Comparison of ENCODE assay signal across 24 cellular contexts in the genomic region with DNA sequence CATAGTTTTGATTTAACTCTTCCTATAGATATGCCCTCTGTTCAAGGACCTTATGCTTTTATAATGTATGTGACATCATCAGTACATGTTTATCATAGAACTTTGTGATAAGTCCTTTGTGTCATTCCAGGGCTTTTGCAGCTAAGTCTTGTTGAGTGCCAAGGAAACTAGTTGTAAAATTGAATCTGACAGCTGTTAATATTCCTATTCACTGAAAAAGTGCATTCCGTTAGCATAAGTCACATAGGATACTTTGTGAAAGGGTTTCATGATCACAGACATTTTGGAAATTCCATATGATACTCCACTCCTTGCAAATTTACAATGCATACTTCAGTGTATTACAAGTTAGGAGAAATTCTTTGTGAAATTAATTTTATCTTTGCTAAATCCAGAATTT.
DNase-seq lines count a peak whose midpoint lies in the region; TF ChIP-seq lines count a peak whose summit lies in the region.
"Had no signal": no experiment of that assay in that cellular context is flagged by ENCODE, and none has a peak within 500 bp of the region (broad histone marks: within the 10 kb centered on the region; RNA-seq: fewer than 3 reads in every experiment).

No MANE protein-coding gene starts in this region.

- no peak overlapping the region for H4K12ac ChIP-seq in trophoblast cell (ENCODE audit: low read depth, low read length)

- H3K4ac ChIP-seq in trophoblast cell (ENCODE audit: low read depth, low read length): no peak overlapping the region

- H3K27me3 ChIP-seq in trophoblast cell (ENCODE audit: insufficient read depth, low read length): no peaks in the 10 kb centered on the region
- H3K27me3 ChIP-seq: BE2C, breast epithelium, neutrophil, tibial artery had no signal

- H3K4me3 ChIP-seq in cardiac fibroblast (replicated peaks in 1 of 2; ENCODE audit: low read depth in 2 of 2, low read length in 2 of 2) (no peak overlapping the region), trophoblast cell (ENCODE audit: low read depth, low read length) (no peak overlapping the region)
- H3K4me3 ChIP-seq: breast epithelium, PC-9, tibial artery had no signal

- WGBS in trophoblast cell (ENCODE audit: extremely low coverage, insufficient coverage, insufficient read length): no CpG with 5 or more reads among the region's 1 CpG

- H4K91ac ChIP-seq in trophoblast cell (ENCODE audit: low read depth, low read length): no peak overlapping the region

- no peak overlapping the region for H3K27ac ChIP-seq in trophoblast cell (ENCODE audit: low read depth, low read length)
- H3K27ac ChIP-seq: breast epithelium, neutrophil, PC-9, tibial artery, WERI-Rb-1 had no signal

- no peaks in the 10 kb centered on the region for H3K4me1 ChIP-seq in trophoblast cell (ENCODE audit: control insufficient read depth in 1 of 2, insufficient read depth in 2 of 2, low read length in 2 of 2)
- H3K4me1 ChIP-seq: BE2C, breast epithelium, tibial artery had no signal

- no peak overlapping the region for H3K14ac ChIP-seq in trophoblast cell (ENCODE audit: low read length)

- H3K23ac ChIP-seq in trophoblast cell (ENCODE audit: low read length): no peak overlapping the region

- H2BK120ac ChIP-seq in trophoblast cell (ENCODE audit: insufficient read depth, low read length, poor library complexity): no peak overlapping the region

- H3K79me1 ChIP-seq in trophoblast cell (ENCODE audit: low read length): no peaks in the 10 kb centered on the region

- TF ChIP-seq CTCF in cardiac fibroblast (IDR thresholded peaks at IDR 0.05; ENCODE audit: low read depth, low read length): no peak

- H4K8ac ChIP-seq in trophoblast cell (ENCODE audit: low read depth, low read length): no peak overlapping the region

- no peaks in the 10 kb centered on the region for H3K79me2 ChIP-seq in trophoblast cell (ENCODE audit: control insufficient read depth, insufficient read depth, low read length, poor library complexity)

- H3K9me3 ChIP-seq in trophoblast cell (ENCODE audit: insufficient read depth, low read depth, low read length): no peaks in the 10 kb centered on the region
- H3K9me3 ChIP-seq: BE2C, tibial artery had no signal

- no peak overlapping the region for H2BK12ac ChIP-seq in trophoblast cell (ENCODE audit: low read length)

- H3K18ac ChIP-seq in trophoblast cell (ENCODE audit: low read length): no peak overlapping the region

- peak; percentile 67 for DNase-seq in HCEC 1CT
- DNase-seq in RPMI7951 (ENCODE audit: low read depth): peak; percentile 34
- peak; percentile 20 to 29 for DNase-seq in cardiac fibroblast (ENCODE audit: low read depth in 2 of 2)
- peak; percentile 1 to 65 for DNase-seq in trophoblast cell
- DNase-seq in SK-N-DZ (ENCODE audit: low spot score): no peak
- no peak for DNase-seq in H4 (ENCODE audit: low spot score)
- DNase-seq in G401 (ENCODE audit: low spot score): no peak
- DNase-seq: activated CD4-positive, alpha-beta T cell treated with anti-CD3 and anti-CD28 coated beads for 4 hours; activated naive CD4-positive, alpha-beta T cell treated with anti-CD3 and anti-CD28 coated beads, Interleukin-2, amount 10 ng/mL, durations not matched to agents 7 days and 5 days; amygdala; BE2C; CD8-positive, alpha-beta memory T cell; MM.1S; naive thymus-derived CD4-positive, alpha-beta T cell; NCI-H2029; NCI-H526; PC-9; SHP77 treated with DMSO at 0.1 percent for 48 hours; stimulated activated CD4-positive, alpha-beta T cell treated with anti-CD3 and anti-CD28 coated beads, Interleukin-4, amount 100 ng/mL, for 24 hours; T-cell; tibial artery; WERI-Rb-1 had no signal

- H2AK5ac ChIP-seq in trophoblast cell (ENCODE audit: low read length): no peak overlapping the region

- H3K9ac ChIP-seq in trophoblast cell (ENCODE audit: low read length): no peak overlapping the region

- no peaks in the 10 kb centered on the region for H3K36me3 ChIP-seq in trophoblast cell (ENCODE audit: control insufficient read depth in 1 of 2, insufficient read depth in 2 of 2, low read length in 2 of 2)
- H3K36me3 ChIP-seq: BE2C, breast epithelium, neutrophil, tibial artery, WERI-Rb-1 had no signal

- H2AFZ ChIP-seq in trophoblast cell (ENCODE audit: insufficient read depth, low read length, poor library complexity): no peak overlapping the region
- H2AFZ ChIP-seq: PC-9 had no signal

- in situ Hi-C loops in G401 (cut with HindIII; ENCODE audit: low sequenced_read_pairs): no loop called here

- H3K4me2 ChIP-seq in trophoblast cell (ENCODE audit: low read length): no peak overlapping the region
- H3K4me2 ChIP-seq: PC-9 had no signal

- no peak overlapping the region for H2BK5ac ChIP-seq in trophoblast cell (ENCODE audit: low read depth, low read length, poor library complexity)

Comparison
In these comparisons a context has a peak if more than half of its experiments do, and no peak if none do; other contexts are left out.
1. DNase-seq: peak in HCEC 1CT (single experiment), RPMI7951 (single experiment), cardiac fibroblast (2 of 2) and trophoblast cell (2 of 2); none in SK-N-DZ (single experiment), H4 (single experiment) and G401 (single experiment).